19 cellular contexts compared by ENCODE assay signal in the genomic region with DNA sequence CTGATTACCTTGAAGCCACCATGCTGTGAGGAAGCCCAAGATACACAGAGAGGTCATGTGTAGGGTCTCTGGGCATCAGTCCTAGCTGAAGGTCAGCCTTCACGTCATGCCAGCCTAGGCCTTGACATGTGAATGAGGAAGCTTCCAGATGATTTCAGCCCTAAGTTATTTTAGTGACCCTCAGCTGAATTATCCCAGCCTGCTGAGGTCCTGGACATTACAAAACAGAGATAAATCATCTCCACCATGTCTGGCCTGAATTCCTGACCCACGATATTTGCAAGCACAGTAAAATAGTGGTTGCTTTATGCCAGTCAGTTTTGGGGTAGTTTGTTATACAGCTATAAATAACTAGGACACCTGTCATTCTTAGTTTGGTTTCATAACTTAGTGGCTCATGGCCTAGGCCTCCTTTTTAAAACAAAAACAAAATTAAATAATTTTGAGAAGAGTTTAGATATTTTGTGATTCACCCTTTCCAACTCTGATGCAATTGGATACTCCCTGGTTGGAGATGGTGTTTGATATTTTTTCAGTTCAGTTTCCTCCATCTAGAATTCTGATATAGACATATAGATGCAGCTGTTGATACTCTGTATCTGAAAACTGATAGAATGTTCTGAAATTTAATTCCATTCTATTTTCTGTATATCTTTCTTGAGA.
DNase-seq lines count a peak whose midpoint lies in the region; ATAC-seq, FAIRE-seq and TF ChIP-seq lines count a peak whose summit lies in the region.
"Had no signal": no experiment of that assay in that cellular context is flagged by ENCODE, and none has a peak within 500 bp of the region (broad histone marks: within the 10 kb centered on the region; RNA-seq: fewer than 3 reads in every experiment).

No MANE protein-coding gene starts in this region.

- no peak for TF ChIP-seq EP300 in sigmoid colon (IDR thresholded peaks at IDR 0.05)

- DNase-seq in GM19239 (ENCODE audit: insufficient read length, low spot score), result no peak
- DNase-seq in NCI-H226, result peak; percentile 33
- DNase-seq in fibroblast of peridontal ligament (ENCODE audit: extremely low read depth), result peak; percentile 59
- no peak for DNase-seq in sigmoid colon
- DNase-seq in AML-193 (lab: John Stamatoyannopoulos, UW), result no peak
- DNase-seq in activated CD4-positive, CD25-positive, alpha-beta regulatory T cell (lab: John Stamatoyannopoulos, UW), result no peak
- DNase-seq: activated CD4-positive, alpha-beta T cell treated with anti-CD3 and anti-CD28 coated beads, Interleukin-2, amount 10 ng/mL, durations not matched to agents 7 days and 5 days; activated T-cell treated with anti-CD3 and anti-CD28 coated beads, Interleukin-2, amount 50 U/mL, for 4 hours; adrenal gland; BE2C; glutamatergic neuron; kidney; NCI-H1417 treated with DMSO at 0.1 percent for 48 hours; NCI-H2227 treated with DMSO at 0.1 percent for 48 hours; posterior cingulate gyrus; T1000 had no signal

- no peak overlapping the region for H3K4me3 ChIP-seq in sigmoid colon
- H3K4me3 ChIP-seq: adrenal gland, SJSA1 had no signal

- no peaks in the 10 kb centered on the region for H3K36me3 ChIP-seq in sigmoid colon
- H3K36me3 ChIP-seq: adrenal gland, BE2C, SJSA1 had no signal

- H3K4me1 ChIP-seq in sigmoid colon, result no peaks in the 10 kb centered on the region
- H3K4me1 ChIP-seq: adrenal gland, BE2C had no signal

- TF ChIP-seq CTCF in sigmoid colon (IDR thresholded peaks at IDR 0.05), result no peak

- H3K27me3 ChIP-seq in sigmoid colon, result no peaks in the 10 kb centered on the region
- H3K27me3 ChIP-seq: adrenal gland, BE2C, SJSA1 had no signal

- peak overlapping the region; percentile 2 to 62 (median 52) for H3K27ac ChIP-seq in sigmoid colon
- H3K27ac ChIP-seq: adrenal gland, KMS-11, SJSA1 had no signal

- TF ChIP-seq POLR2A in sigmoid colon (IDR thresholded peaks at IDR 0.05), result no peak

- H3K9me3 ChIP-seq in sigmoid colon, result no peaks in the 10 kb centered on the region
- H3K9me3 ChIP-seq: adrenal gland, BE2C, SJSA1 had no signal

- peak; percentile 78 for FAIRE-seq in GM19239 (lab: Jason Lieb, UNC)
- FAIRE-seq: kidney had no signal

- no peak for ATAC-seq in HG03135 (IDR thresholded peaks at IDR 0.05; ENCODE audit: unreplicated experiment)
- ATAC-seq: activated T-cell treated with anti-CD3 and anti-CD28 coated beads, Interleukin-2, amount 50 U/mL, for 4 hours had no signal

- intact Hi-C loops in sigmoid colon (cut with DNase I), result no loop called here

- WGBS in sigmoid colon, 2 donors, result 43 to 57% methylated on average over 2 of the region's 2 CpGs

Comparison
In these comparisons a context has a peak if more than half of its experiments do, and no peak if none do; other contexts are left out.
1. DNase-seq: peak in NCI-H226 (single experiment) and fibroblast of peridontal ligament (single experiment); none in GM19239 (single experiment), sigmoid colon (single experiment), AML-193 (0 of 2) and activated CD4-positive, CD25-positive, alpha-beta regulatory T cell (0 of 4).